25 cellular contexts compared by ENCODE assay signal in genomic region chr14:63766616-63767015, GRCh38.
"Had no signal": no experiment of that assay in that cellular context is flagged by ENCODE, and none has a peak within 500 bp of the region (broad histone marks: within the 10 kb centered on the region; RNA-seq: fewer than 3 reads in every experiment).

No MANE protein-coding gene starts in this region.

- H3K4me2 ChIP-seq: hepatocyte had no signal

- H3K4me1 ChIP-seq: esophagus muscularis mucosa, left ventricle myocardium inferior, upper lobe of right lung had no signal

- H3K27ac ChIP-seq: coronary artery, esophagus muscularis mucosa, hepatocyte, left ventricle myocardium inferior, upper lobe of right lung, VCaP had no signal

- H3K4me3 ChIP-seq: coronary artery, esophagus muscularis mucosa, hepatocyte, left ventricle myocardium inferior, upper lobe of right lung had no signal

- H2AFZ ChIP-seq: hepatocyte had no signal

- H3K36me3 ChIP-seq: esophagus muscularis mucosa, left ventricle myocardium inferior, upper lobe of right lung had no signal

- DNase-seq: activated CD4-positive, alpha-beta T cell treated with anti-CD3 and anti-CD28 coated beads, Interleukin-2, amount 10 ng/mL, durations not matched to agents 7 days and 5 days; activated CD8-positive, alpha-beta memory T cell treated with anti-CD3 and anti-CD28 coated beads, Interleukin-2, amount 10 ng/mL, durations not matched to agents 7 days and 5 days; activated CD8-positive, alpha-beta T cell treated with anti-CD3 and anti-CD28 coated beads for 36 hours; activated gamma-delta T cell; activated naive CD4-positive, alpha-beta T cell treated with anti-CD3 and anti-CD28 coated beads, Interleukin-2, amount 50 U/mL, for 16 hours; activated naive CD8-positive, alpha-beta T cell treated with anti-CD3 and anti-CD28 coated beads, Interleukin-2, amount 50 U/mL, for 24 hours; activated T-cell treated with anti-CD3 and anti-CD28 coated beads for 4 hours; cerebellar nuclear complex; glutamatergic neuron; kidney glomerular epithelial cell; left ventricle myocardium inferior; mammary epithelial cell; midbrain; occipital lobe; posterior cingulate gyrus; stimulated activated CD4-positive, alpha-beta T cell treated with anti-CD3 and anti-CD28 coated beads, Interleukin-2, amount 100 ng/mL, for 48 hours; stimulated activated CD8-positive, alpha-beta memory T cell treated with anti-CD3 and anti-CD28 coated beads, Interleukin-4, amount 100 ng/mL, for 48 hours; stimulated activated naive CD4-positive, alpha-beta T cell; upper lobe of right lung had no signal

- H3K79me2 ChIP-seq: hepatocyte had no signal

- H3K27me3 ChIP-seq: esophagus muscularis mucosa, hepatocyte, upper lobe of right lung had no signal

- ATAC-seq: activated CD4-positive, CD25-positive, alpha-beta regulatory T cell treated with anti-CD3 and anti-CD28 coated beads, Interleukin-2, amount 50 U/mL, for 24 hours; activated CD8-positive, alpha-beta memory T cell treated with anti-CD3 and anti-CD28 coated beads, Interleukin-2, amount 10 ng/mL, durations not matched to agents 7 days and 5 days; activated CD8-positive, alpha-beta T cell treated with anti-CD3 and anti-CD28 coated beads for 36 hours; activated naive CD8-positive, alpha-beta T cell treated with anti-CD3 and anti-CD28 coated beads, Interleukin-2, amount 50 U/mL, for 24 hours; natural killer cell treated with Interleukin-12 subunit alpha and Interleukin-12 subunit beta and Interleukin-15 and Interleukin-18, amount 100 ng/mL, for 72 hours; upper lobe of right lung had no signal

- H3K9me3 ChIP-seq: esophagus muscularis mucosa, left ventricle myocardium inferior, upper lobe of right lung had no signal
